11 cellular contexts compared by ENCODE assay signal in genomic region chr18:77090546-77091200, GRCh38. TPM values are rescaled to one million over a fixed set of nuclear protein-coding genes. Genes with fewer than 3 reads are reported as not detected.
DNase-seq lines count a peak whose midpoint lies in the region; ATAC-seq and TF ChIP-seq lines count a peak whose summit lies in the region.
"Had no signal": no experiment of that assay in that cellular context is flagged by ENCODE, and none has a peak within 500 bp of the region (broad histone marks: within the 10 kb centered on the region; RNA-seq: fewer than 3 reads in every experiment).

No MANE protein-coding gene starts in this region.

- H3K36me3 Mint-ChIP-seq in activated naive CD4-positive, alpha-beta T cell treated with anti-CD3 and anti-CD28 coated beads, Interleukin-2, amount 10 ng/mL, durations not matched to agents 7 days and 5 days: peaks cover 58% of the 10 kb centered on the region
- H3K36me3 Mint-ChIP-seq in chondrocyte (ENCODE audit: low read depth): no peaks in the 10 kb centered on the region

- H3K27me3 Mint-ChIP-seq in activated naive CD4-positive, alpha-beta T cell treated with anti-CD3 and anti-CD28 coated beads, Interleukin-2, amount 10 ng/mL, durations not matched to agents 7 days and 5 days: no peaks in the 10 kb centered on the region
- no peaks in the 10 kb centered on the region for H3K27me3 Mint-ChIP-seq in chondrocyte (ENCODE audit: low read depth)

- peak overlapping the region; percentile 39 for H3K27ac Mint-ChIP-seq in activated naive CD4-positive, alpha-beta T cell treated with anti-CD3 and anti-CD28 coated beads, Interleukin-2, amount 10 ng/mL, durations not matched to agents 7 days and 5 days
- peak overlapping the region; percentile 27 for H3K27ac Mint-ChIP-seq in chondrocyte (ENCODE audit: unreplicated experiment)

- CTCF ChIA-PET in activated naive CD4-positive, alpha-beta T cell treated with anti-CD3 and anti-CD28 coated beads, Interleukin-2, amount 10 ng/mL, durations not matched to agents 7 days and 5 days (lab: Charles Lee): interaction anchor here (1.6 kb wide), 1 partner anchor 22 kb away, joined by 4 read pairs; no protein-coding TSS in a partner anchor

- DNase-seq in activated naive CD4-positive, alpha-beta T cell treated with anti-CD3 and anti-CD28 coated beads, Interleukin-2, amount 10 ng/mL, durations not matched to agents 7 days and 5 days: no peak
- no peak for DNase-seq in activated naive CD4-positive, alpha-beta T cell treated with anti-CD3 and anti-CD28 coated beads, Interleukin-2, amount 50 U/mL, for 16 hours
- DNase-seq in NCI-H146 (lab: John Stamatoyannopoulos, UW) (peak; percentile 69), chondrocyte (ENCODE audit: low spot score) (no peak), renal cortical epithelial cell (ENCODE audit: low read depth) (peak; percentile 27), NCI-H1092 treated with DMSO at 0.1 percent for 48 hours (lab: John Stamatoyannopoulos, UW) (no peak), activated gamma-delta T cell treated with Interleukin-2 at 50 U/mL for 16 hours (no peak)
- DNase-seq: brain microvascular endothelial cell; hippocampal formation; NK-92 treated with Interleukin-12 subunit alpha and Interleukin-12 subunit beta, amount 100 ng/mL, for 24 hours had no signal

- TF ChIP-seq CTCF in chondrocyte (IDR thresholded peaks at IDR 0.05): no peak

- H3K4me1 Mint-ChIP-seq in activated naive CD4-positive, alpha-beta T cell treated with anti-CD3 and anti-CD28 coated beads, Interleukin-2, amount 10 ng/mL, durations not matched to agents 7 days and 5 days: peaks cover 45% of the 10 kb centered on the region
- H3K4me1 Mint-ChIP-seq in chondrocyte (ENCODE audit: low read depth): peaks cover 50% of the 10 kb centered on the region

- no peak overlapping the region for H3K4me3 Mint-ChIP-seq in activated naive CD4-positive, alpha-beta T cell treated with anti-CD3 and anti-CD28 coated beads, Interleukin-2, amount 10 ng/mL, durations not matched to agents 7 days and 5 days
- no peak overlapping the region for H3K4me3 Mint-ChIP-seq in chondrocyte (ENCODE audit: unreplicated experiment)

- no peak for ATAC-seq in HG02970 (IDR thresholded peaks at IDR 0.05; ENCODE audit: low FRiP score, unreplicated experiment)

- no peaks in the 10 kb centered on the region for H3K9me3 Mint-ChIP-seq in activated naive CD4-positive, alpha-beta T cell treated with anti-CD3 and anti-CD28 coated beads, Interleukin-2, amount 10 ng/mL, durations not matched to agents 7 days and 5 days
- no peaks in the 10 kb centered on the region for H3K9me3 Mint-ChIP-seq in chondrocyte (ENCODE audit: low read depth)

RNA-seq across cellular contexts. Expression of gene MBP, which starts 41.9 kb away (rescaled TPM):
- total RNA-seq in chondrocyte (8.3 to 15.9 TPM (median 14.0 TPM) in 3 replicates), renal cortical epithelial cell (28.8 and 34.0 TPM in 2 replicates)

Comparison
In these comparisons a context has a peak if more than half of its experiments do, and no peak if none do; other contexts are left out.
1. DNase-seq: peak in NCI-H146 (single experiment) and renal cortical epithelial cell (single experiment); none in activated naive CD4-positive, alpha-beta T cell treated with anti-CD3 and anti-CD28 coated beads, Interleukin-2, amount 10 ng/mL, durations not matched to agents 7 days and 5 days (single experiment), activated naive CD4-positive, alpha-beta T cell treated with anti-CD3 and anti-CD28 coated beads, Interleukin-2, amount 50 U/mL, for 16 hours (single experiment), chondrocyte (single experiment), NCI-H1092 treated with DMSO at 0.1 percent for 48 hours (single experiment) and activated gamma-delta T cell treated with Interleukin-2 at 50 U/mL for 16 hours (single experiment).